21 cellular contexts compared by ENCODE assay signal in genomic region chr22:32055069-32055468, GRCh38. TPM values are rescaled to one million over a fixed set of nuclear protein-coding genes. Genes with fewer than 3 reads are reported as not detected.
DNase-seq lines count a peak whose midpoint lies in the region; ATAC-seq and TF ChIP-seq lines count a peak whose summit lies in the region.
"Had no signal": no experiment of that assay in that cellular context is flagged by ENCODE, and none has a peak within 500 bp of the region (broad histone marks: within the 10 kb centered on the region; RNA-seq: fewer than 3 reads in every experiment).

No MANE protein-coding gene starts in this region.

- intact Hi-C loops in left colon (cut with DNase I, micrococcal nuclease): no loop called here

- DNase-seq in LNCaP clone FGC (ENCODE audit: low read depth) (peak; percentile 47), left colon (no peak), kidney tubule cell (ENCODE audit: low spot score) (no peak), NCI-H1694 treated with DMSO at 0.1 percent for 48 hours (lab: John Stamatoyannopoulos, UW) (no peak)
- DNase-seq: C1 segment of cervical spinal cord; Caco-2; CD4-positive, CD25-positive, alpha-beta regulatory T cell; CD8-positive, alpha-beta T cell; DMS53; DMS79 treated with DMSO at 0.1 percent for 48 hours; GF-D8; GM23248; H7; HCEC 1CT had no signal

- ATAC-seq in left colon (peak; percentile 73), HG02763 (IDR thresholded peaks at IDR 0.05; ENCODE audit: unreplicated experiment) (no peak)
- ATAC-seq: CD8-positive, alpha-beta T cell had no signal

- H3K4me3 ChIP-seq in LNCaP clone FGC (ENCODE audit: low read depth, low read length): no peak overlapping the region
- H3K4me3 ChIP-seq: GM23248 had no signal

- TF ChIP-seq CTCF in 22Rv1 (IDR thresholded peaks at IDR 0.05): no peak
- no peak for TF ChIP-seq CTCF in LNCaP clone FGC (IDR thresholded peaks at IDR 0.05; ENCODE audit: control insufficient read depth, extremely low read depth, insufficient read depth)

- peak overlapping the region; percentile 46 for H3K27ac ChIP-seq in 22Rv1
- H3K27ac ChIP-seq: GM23248 had no signal

RNA-seq across cellular contexts. Expression of gene SLC5A1, which starts 12.0 kb away (rescaled TPM):
- total RNA-seq in left colon: 10 to 100 TPM; 48.3 to 53.6 TPM
- total RNA-seq: A172; A673; CD4-positive, CD25-positive, alpha-beta regulatory T cell; CD8-positive, alpha-beta T cell; Daoy; G401; GM23248; H1; H7 had no signal
